In genomic region chr12:68397566-68398158, GRCh38 we compare ENCODE assay signal across 20 cellular contexts.
"Had no signal": no experiment of that assay in that cellular context is flagged by ENCODE, and none has a peak within 500 bp of the region (broad histone marks: within the 10 kb centered on the region; RNA-seq: fewer than 3 reads in every experiment).

No MANE protein-coding gene starts in this region.

- ATAC-seq: esophagus mucosa; foreskin keratinocyte; left cardiac atrium; lower lobe of right lung; psoas muscle; right lobe of liver; stimulated activated memory B cell treated with anti-CD40 and anti-IgM and Interleukin-4, amounts not matched to agents 10 μg/mL and 1 μg/mL and 100 μg/mL, for 72 hours had no signal

- H3K4me3 Mint-ChIP-seq: memory B cell; mesothelial cell of epicardium; nephron; stimulated activated memory B cell treated with anti-CD40 and anti-IgM and Interleukin-4, amounts not matched to agents 10 μg/mL and 1 μg/mL and 100 μg/mL, for 72 hours; stimulated activated naive CD8-positive, alpha-beta T cell treated with anti-CD3 and anti-CD28 coated beads, Interleukin-15, Interleukin-2, amounts not matched to agents 100 ng/mL and 50 ng/mL, for 24 hours had no signal

- H3K4me3 ChIP-seq: colonic mucosa, left ventricle myocardium inferior, lower lobe of right lung, psoas muscle, right lobe of liver, tibial artery, upper lobe of left lung, uterus had no signal

- H3K27me3 Mint-ChIP-seq: memory B cell; stimulated activated memory B cell treated with anti-CD40 and anti-IgM and Interleukin-4, amounts not matched to agents 10 μg/mL and 1 μg/mL and 100 μg/mL, for 72 hours; stimulated activated naive CD8-positive, alpha-beta T cell treated with anti-CD3 and anti-CD28 coated beads, Interleukin-15, Interleukin-2, amounts not matched to agents 100 ng/mL and 50 ng/mL, for 24 hours had no signal

- H3K36me3 Mint-ChIP-seq: mesothelial cell of epicardium; stimulated activated memory B cell treated with anti-CD40 and anti-IgM and Interleukin-4, amounts not matched to agents 10 μg/mL and 1 μg/mL and 100 μg/mL, for 72 hours had no signal

- H3K36me3 ChIP-seq: colonic mucosa, left ventricle myocardium inferior, lower lobe of right lung, right lobe of liver, tibial artery, upper lobe of left lung, uterus had no signal

- H3K27ac ChIP-seq: colonic mucosa, foreskin keratinocyte, left ventricle myocardium inferior, lower lobe of right lung, psoas muscle, right lobe of liver, tibial artery, upper lobe of left lung, uterus had no signal

- H3K9me3 Mint-ChIP-seq: nephron; stimulated activated naive CD8-positive, alpha-beta T cell treated with anti-CD3 and anti-CD28 coated beads, Interleukin-15, Interleukin-2, amounts not matched to agents 100 ng/mL and 50 ng/mL, for 24 hours had no signal

- H3K27ac Mint-ChIP-seq: memory B cell; mesothelial cell of epicardium; nephron; stimulated activated memory B cell treated with anti-CD40 and anti-IgM and Interleukin-4, amounts not matched to agents 10 μg/mL and 1 μg/mL and 100 μg/mL, for 72 hours; stimulated activated naive CD8-positive, alpha-beta T cell treated with anti-CD3 and anti-CD28 coated beads, Interleukin-15, Interleukin-2, amounts not matched to agents 100 ng/mL and 50 ng/mL, for 24 hours had no signal

- H3K9me3 ChIP-seq: colonic mucosa, left ventricle myocardium inferior, lower lobe of right lung, psoas muscle, right lobe of liver, tibial artery, upper lobe of left lung, uterus had no signal

- H3K27me3 ChIP-seq: colonic mucosa, right lobe of liver, tibial artery, upper lobe of left lung, uterus had no signal

- H3K4me1 Mint-ChIP-seq: memory B cell; mesothelial cell of epicardium; stimulated activated memory B cell treated with anti-CD40 and anti-IgM and Interleukin-4, amounts not matched to agents 10 μg/mL and 1 μg/mL and 100 μg/mL, for 72 hours had no signal

- FAIRE-seq: kidney had no signal

- DNase-seq: colonic mucosa; effector CD8-positive, alpha-beta T cell; foreskin keratinocyte; kidney; left cardiac atrium; left ventricle myocardium inferior; lower lobe of right lung; psoas muscle; retina; right lobe of liver; stimulated activated CD4-positive, alpha-beta T cell treated with anti-CD3 and anti-CD28 coated beads, Interleukin-4, amount 100 ng/mL, for 24 hours; tibial artery; upper lobe of left lung; uterus had no signal

- H3K4me1 ChIP-seq: colonic mucosa, foreskin keratinocyte, tibial artery, uterus had no signal
